8 cellular contexts compared by ENCODE assay signal in the genomic region with DNA sequence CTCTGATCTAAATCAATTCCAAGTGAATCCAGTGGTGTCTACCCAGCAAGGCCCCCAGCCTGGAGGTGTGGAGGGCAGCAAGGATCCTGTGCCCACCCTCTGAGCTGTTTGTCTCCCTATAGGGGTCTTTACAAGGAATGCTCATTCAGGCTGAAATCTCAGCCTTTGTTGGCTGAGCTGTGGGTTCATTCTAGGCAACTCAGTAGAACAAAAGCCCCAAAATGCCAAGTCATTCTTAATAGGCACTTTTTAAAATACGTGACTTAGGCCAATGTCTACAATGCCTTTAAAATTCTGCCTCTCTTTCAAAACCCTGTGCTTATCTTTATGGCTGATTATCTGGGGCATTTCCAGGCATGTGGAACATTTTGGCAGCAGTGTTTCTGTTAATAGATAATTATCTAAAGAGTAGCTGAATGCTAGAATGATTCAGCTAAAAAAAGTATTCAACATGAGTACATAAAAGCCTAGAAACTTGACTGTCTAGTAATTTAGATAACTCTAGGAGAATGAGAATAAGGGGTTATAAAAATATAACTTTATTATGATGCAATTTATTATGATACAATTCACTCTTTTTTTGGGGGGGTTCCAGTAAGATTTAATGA. TPM values are rescaled to one million over a fixed set of nuclear protein-coding genes. Genes with fewer than 3 reads are reported as not detected.
DNase-seq lines count a peak whose midpoint lies in the region; ATAC-seq, FAIRE-seq and TF ChIP-seq lines count a peak whose summit lies in the region.
"Had no signal": no experiment of that assay in that cellular context is flagged by ENCODE, and none has a peak within 500 bp of the region (broad histone marks: within the 10 kb centered on the region; RNA-seq: fewer than 3 reads in every experiment).

No MANE protein-coding gene starts in this region.

- no peak overlapping the region for H4K91ac ChIP-seq in H9 (ENCODE audit: insufficient read length, low read depth, low read length)

- no peak for TF ChIP-seq POLR2A in K562 (conservative IDR thresholded peaks at IDR 0.05)

- H3K4me1 ChIP-seq in H9 (ENCODE audit: insufficient read depth, low read length) = no peaks in the 10 kb centered on the region
- H3K4me1 ChIP-seq in K562 (replicated peaks in 1 of 2; ENCODE audit: control insufficient read depth in 2 of 2, insufficient read depth in 2 of 2, low read length in 2 of 2) = peaks cover 0 to 10% of the 10 kb centered on the region in 2 experiments; a peak in 3 of 5 replicates
- H3K4me1 ChIP-seq: spleen had no signal

- CTCF ChIA-PET in K562 (lab: Yijun Ruan, JAX; ENCODE audit: low intra/inter-chr PET ratio) = no interaction called here

- H3K4me1 Mint-ChIP-seq in H9 = peaks cover 14 to 20% of the 10 kb centered on the region in 2 experiments
- H3K4me1 Mint-ChIP-seq in neural crest cell = peaks cover 16% of the 10 kb centered on the region

- H3K9me3 ChIP-seq in H9 (ENCODE audit: control insufficient read depth, low read depth, low read length) = no peaks in the 10 kb centered on the region
- no peaks in the 10 kb centered on the region for H3K9me3 ChIP-seq in K562 (replicated peaks; ENCODE audit: control insufficient read depth, insufficient read depth, low read depth, low read length)

- no peaks in the 10 kb centered on the region for H3K9me1 ChIP-seq in K562 (ENCODE audit: control insufficient read depth, insufficient read depth, low read length)

- no peak overlapping the region for H3K4me3 Mint-ChIP-seq in H9
- no peak overlapping the region for H3K4me3 Mint-ChIP-seq in neural crest cell

- H3K27ac ChIP-seq in H9 (ENCODE audit: insufficient read length, low read depth, low read length) (no peak overlapping the region), K562 (ENCODE audit: extremely low read depth, low read depth, low read length) (peak overlapping the region; percentile 59; the same call in 2 of the 3 replicates)
- H3K27ac ChIP-seq: spleen had no signal

- peak; percentile 69 for FAIRE-seq in K562 (lab: Jason Lieb, UNC)

- no peak overlapping the region for H2AFZ ChIP-seq in H9 (ENCODE audit: low read length)
- H2AFZ ChIP-seq in K562 (ENCODE audit: low read depth, low read length) = no peak overlapping the region

- no peak overlapping the region for H3K56ac ChIP-seq in H9 (ENCODE audit: insufficient read length, low read depth, low read length)

- H4K8ac ChIP-seq in H9 (replicated peaks; ENCODE audit: insufficient read length, low read depth, low read length) = no peak overlapping the region

- H2BK12ac ChIP-seq in H9 (ENCODE audit: insufficient read length, low read depth, low read length) = no peak overlapping the region

- TF ChIP-seq CTCF in H9 (conservative IDR thresholded peaks at IDR 0.05) (no peak), K562 (IDR thresholded peaks at IDR 0.05 in 2 of 3, conservative IDR thresholded peaks at IDR 0.05 in 1 of 3; ENCODE audit: insufficient read depth in 2 of 3, low read depth in 1 of 3, low read length in 3 of 3) (no peak), neural crest cell (conservative IDR thresholded peaks at IDR 0.05) (no peak)

- TF ChIP-seq EP300 in K562 (IDR thresholded peaks at IDR 0.05; ENCODE audit: low read length) = peak; percentile 87

- peak overlapping the region in 2 of 3 experiments; percentile 88 to 92; a peak in 4 of 7 replicates for H3K27ac Mint-ChIP-seq in H9
- H3K27ac Mint-ChIP-seq in neural crest cell (ENCODE audit: unreplicated experiment) = peak overlapping the region; percentile 94

- H3K36me3 Mint-ChIP-seq in H9 (ENCODE audit: insufficient read depth in 1 of 3, low read depth in 3 of 3) (peaks cover 0 to 10% (median 1%) of the 10 kb centered on the region in 3 experiments; a peak in 3 of 7 replicates), neural crest cell (ENCODE audit: low read depth) (peaks cover 6% of the 10 kb centered on the region)

- DNase-seq in H9 = no peak
- peak in 2 of 4 experiments; percentile 6 to 19 for DNase-seq in K562 (ENCODE audit: extremely low read depth in 1 of 4, low spot score in 3 of 4)
- no peak for DNase-seq in neural crest cell (ENCODE audit: low read depth, low spot score)
- no peak for DNase-seq in stimulated activated naive CD8-positive, alpha-beta T cell treated with anti-CD3 and anti-CD28 coated beads, Interleukin-15, Interleukin-2, amounts not matched to agents 100 U/mL and 50 U/mL, for 24 hours
- DNase-seq: NCI-H446, spleen had no signal

- no peak overlapping the region for H3K18ac ChIP-seq in H9 (ENCODE audit: insufficient read length, low read depth, low read length)

- no peak for ATAC-seq in K562
- ATAC-seq in stimulated activated naive CD8-positive, alpha-beta T cell treated with anti-CD3 and anti-CD28 coated beads, Interleukin-15, Interleukin-2, amounts not matched to agents 100 U/mL and 50 U/mL, for 24 hours = no peak
- ATAC-seq in GM18870 (IDR thresholded peaks at IDR 0.05; ENCODE audit: unreplicated experiment) = no peak
- no peak for ATAC-seq in GM18517 (IDR thresholded peaks at IDR 0.05; ENCODE audit: unreplicated experiment)

- TF ChIP-seq RAD21 in K562 (CRISPR knock-in tag; conservative IDR thresholded peaks at IDR 0.05 in 1 of 2, IDR thresholded peaks at IDR 0.05 in 1 of 2) = no peak

- H3K9me3 Mint-ChIP-seq in H9 = peaks cover 4 to 11% of the 10 kb centered on the region in 2 experiments; a peak in 3 of 5 replicates
- H3K9me3 Mint-ChIP-seq in neural crest cell = peaks cover 21% of the 10 kb centered on the region

- intact Hi-C loops in K562 (cut with micrococcal nuclease) = no loop called here

- H4K20me1 ChIP-seq in H9 (ENCODE audit: control insufficient read depth, insufficient read depth, insufficient read length) (no peaks in the 10 kb centered on the region), K562 (replicated peaks; ENCODE audit: control insufficient read depth, insufficient read depth, low read length) (no peaks in the 10 kb centered on the region)

- H3K9ac ChIP-seq in H9 (ENCODE audit: extremely low read depth, insufficient read length, low read length) = no peak overlapping the region
- no peak overlapping the region for H3K9ac ChIP-seq in K562 (ENCODE audit: insufficient read depth in 1 of 2, low read depth in 2 of 2, low read length in 2 of 2)

- H3K79me2 ChIP-seq in H9 (ENCODE audit: insufficient read depth, low read length) (no peaks in the 10 kb centered on the region), K562 (ENCODE audit: control insufficient read depth, insufficient read depth, low read length) (no peaks in the 10 kb centered on the region)

- no peak overlapping the region for H4K5ac ChIP-seq in H9 (ENCODE audit: insufficient read length, low read depth, low read length)

- POLR2A ChIA-PET in K562 (lab: Yijun Ruan, JAX) = no interaction called here

- 0 out of 2 replicates have a peak overlapping the region, but pooled peaks have one; percentile 31 for H2BK15ac ChIP-seq in H9 (ENCODE audit: low read depth, low read length)

- no peaks in the 10 kb centered on the region for H3K23me2 ChIP-seq in H9 (ENCODE audit: insufficient read length, low read depth, low read length, poor library complexity, severe bottlenecking)

- no CpG with 5 or more reads among the region's 1 CpG for WGBS in H9 (ENCODE audit: extremely low coverage, insufficient read length, low lambda C conversion rate)
- 0% methylated on average over 1 of the region's 1 CpG for WGBS in K562 (ENCODE audit: insufficient coverage, low coverage, missing lambda C conversion rate)

- no peak overlapping the region for H3K23ac ChIP-seq in H9 (ENCODE audit: insufficient read length, low read depth, low read length)

- H2BK120ac ChIP-seq in H9 (ENCODE audit: low read depth, low read length, poor library complexity, severe bottlenecking) = no peak overlapping the region

- no peaks in the 10 kb centered on the region for H3K27me3 ChIP-seq in H9 (ENCODE audit: insufficient read depth, low read length)
- no peaks in the 10 kb centered on the region for H3K27me3 ChIP-seq in K562 (ENCODE audit: control insufficient read depth in 2 of 2, insufficient read depth in 2 of 2, low read length in 2 of 2)
- H3K27me3 ChIP-seq: spleen had no signal

- no peak overlapping the region for H3K4ac ChIP-seq in H9 (ENCODE audit: low read depth, low read length)

- H3K4me2 ChIP-seq in H9 (ENCODE audit: insufficient read depth, insufficient read length, low read length) (no peak overlapping the region), K562 (ENCODE audit: insufficient read depth, low read length) (no peak overlapping the region; the same call in 1 of the 2 replicates)

- H3K27me3 Mint-ChIP-seq in H9 (ENCODE audit: low read depth) (no peaks in the 10 kb centered on the region), neural crest cell (ENCODE audit: low read depth) (no peaks in the 10 kb centered on the region)

- no TSS peak for BruUV-seq in K562 (replicated peaks; lab: Mats Ljungman, UMichigan)

- no peaks in the 10 kb centered on the region for H3K79me1 ChIP-seq in H9 (ENCODE audit: insufficient read depth, low read depth, low read length, poor library complexity, severe bottlenecking)

- in situ Hi-C loops in K562 (cut with MboI) = no loop called here

- H2BK20ac ChIP-seq in H9 (ENCODE audit: low read depth, low read length, poor library complexity, severe bottlenecking) = no peak overlapping the region

- H3K36me3 ChIP-seq in K562 (ENCODE audit: control insufficient read depth, insufficient read depth, low read length) = no peaks in the 10 kb centered on the region
- H3K36me3 ChIP-seq: spleen had no signal

- H2AK5ac ChIP-seq in H9 (ENCODE audit: insufficient read length, low read length) = no peak overlapping the region

- no peak overlapping the region for H2BK5ac ChIP-seq in H9 (ENCODE audit: insufficient read length, low read length)

- no peak overlapping the region; the same call in 1 of the 2 replicates for H3K14ac ChIP-seq in H9 (ENCODE audit: insufficient read depth, low read length)

- H3K4me3 ChIP-seq in K562 = no peak overlapping the region
- H3K4me3 ChIP-seq: spleen had no signal

- H3T11ph ChIP-seq in H9 (ENCODE audit: low read length) = no peak overlapping the region

RNA-seq across cellular contexts. Expression of gene UGT1A6, which starts 7.4 kb away (rescaled TPM):
- total RNA-seq in H9 (2021) (not detected in 2 replicates), K562 (2014; rRNA removed) (not detected in 2 replicates), K562 (2014; rRNA removed; fragmentation: Illumina TruSeq; extraction: Trizol) (not detected in 2 replicates), K562 (2015; rRNA removed; fragmentation: Illumina TruSeq; extraction: Trizol) (not detected in 2 replicates), K562 (2021) (0.09 TPM in 1 of 2 replicates, not detected in the other), neural crest cell (not detected in 2 replicates)
- not detected in 2 replicates for total RNA-seq in K562 (2011; cell fraction: chromatin; rRNA removed; ENCODE audit: low replicate concordance)
- total RNA-seq in K562 (2011; cell fraction: nucleolus; rRNA removed) = not detected in 2 replicates
- not detected in 2 replicates for total RNA-seq in K562 (2011; cell fraction: nucleoplasm; rRNA removed)
- polyA plus RNA-seq in K562 (2011; rRNA removed) (not detected in 2 replicates), K562 (2014; fragmentation: Illumina TruSeq; extraction: Trizol) (not detected in 2 replicates), K562 (2014; fragmentation: Nextera tagmentation; extraction: Ambion mirVana) (not detected), K562 (2014; rRNA removed) (not detected in 2 replicates)
- polyA plus RNA-seq in K562 (2011; cell fraction: cytosol; rRNA removed) = not detected in 2 replicates
- not detected in 2 replicates for polyA plus RNA-seq in K562 (2011; cell fraction: nucleus; rRNA removed)
- not detected in 2 replicates for polyA plus RNA-seq in K562 (2012)
- not detected in 2 replicates for polyA minus RNA-seq in K562 (2011; rRNA and poly(A)+ RNA removed)
- polyA minus RNA-seq in K562 (2011; cell fraction: cytosol; rRNA and poly(A)+ RNA removed) = not detected in 2 replicates
- polyA minus RNA-seq in K562 (2011; cell fraction: nucleus; rRNA and poly(A)+ RNA removed) = not detected in 2 replicates
- total RNA-seq: spleen had no signal
- polyA plus RNA-seq: spleen had no signal

RNA-seq across cellular contexts. Expression of gene UGT1A5, which starts 12.6 kb away (rescaled TPM):
- total RNA-seq in H9 (2021) (not detected in 2 replicates), K562 (2014; rRNA removed) (not detected in 2 replicates), K562 (2014; rRNA removed; fragmentation: Illumina TruSeq; extraction: Trizol) (not detected in 2 replicates), K562 (2015; rRNA removed; fragmentation: Illumina TruSeq; extraction: Trizol) (not detected in 2 replicates), K562 (2021) (not detected in 2 replicates), neural crest cell (not detected in 2 replicates)
- not detected in 2 replicates for total RNA-seq in K562 (2011; cell fraction: chromatin; rRNA removed; ENCODE audit: low replicate concordance)
- total RNA-seq in K562 (2011; cell fraction: nucleolus; rRNA removed) = not detected in 2 replicates
- total RNA-seq in K562 (2011; cell fraction: nucleoplasm; rRNA removed) = not detected in 2 replicates
- polyA plus RNA-seq in K562 (2011; rRNA removed) (not detected in 2 replicates), K562 (2014; fragmentation: Illumina TruSeq; extraction: Trizol) (not detected in 2 replicates), K562 (2014; fragmentation: Nextera tagmentation; extraction: Ambion mirVana) (not detected), K562 (2014; rRNA removed) (not detected in 2 replicates)
- not detected in 2 replicates for polyA plus RNA-seq in K562 (2011; cell fraction: cytosol; rRNA removed)
- polyA plus RNA-seq in K562 (2011; cell fraction: nucleus; rRNA removed) = not detected in 2 replicates
- not detected in 2 replicates for polyA plus RNA-seq in K562 (2012)
- not detected in 2 replicates for polyA minus RNA-seq in K562 (2011; rRNA and poly(A)+ RNA removed)
- not detected in 2 replicates for polyA minus RNA-seq in K562 (2011; cell fraction: cytosol; rRNA and poly(A)+ RNA removed)
- polyA minus RNA-seq in K562 (2011; cell fraction: nucleus; rRNA and poly(A)+ RNA removed) = not detected in 2 replicates
- total RNA-seq: spleen had no signal
- polyA plus RNA-seq: spleen had no signal

RNA-seq across cellular contexts. Expression of gene UGT1A4, which starts 18.4 kb away (rescaled TPM):
- total RNA-seq in H9 (2021) = not detected in 2 replicates
- total RNA-seq in K562 (2011; cell fraction: chromatin; rRNA removed; ENCODE audit: low replicate concordance) = not detected in 2 replicates
- total RNA-seq in K562 (2011; cell fraction: nucleolus; rRNA removed) = not detected in 2 replicates
- not detected in 2 replicates for total RNA-seq in K562 (2011; cell fraction: nucleoplasm; rRNA removed)
- not detected in 2 replicates for total RNA-seq in K562 (2014; rRNA removed)
- total RNA-seq in K562 (2014; rRNA removed; fragmentation: Illumina TruSeq; extraction: Trizol) = not detected in 2 replicates
- not detected in 2 replicates for total RNA-seq in K562 (2015; rRNA removed; fragmentation: Illumina TruSeq; extraction: Trizol)
- not detected in 2 replicates for total RNA-seq in K562 (2021)
- polyA plus RNA-seq in K562 (2011; rRNA removed) = not detected in 2 replicates
- polyA plus RNA-seq in K562 (2011; cell fraction: cytosol; rRNA removed) = not detected in 2 replicates
- polyA plus RNA-seq in K562 (2011; cell fraction: nucleus; rRNA removed) = not detected in 2 replicates
- polyA plus RNA-seq in K562 (2012) = not detected in 2 replicates
- polyA plus RNA-seq in K562 (2014; fragmentation: Illumina TruSeq; extraction: Trizol) = not detected in 2 replicates
- not detected for polyA plus RNA-seq in K562 (2014; fragmentation: Nextera tagmentation; extraction: Ambion mirVana)
- not detected in 2 replicates for polyA plus RNA-seq in K562 (2014; rRNA removed)
- polyA minus RNA-seq in K562 (2011; rRNA and poly(A)+ RNA removed) = not detected in 2 replicates
- not detected in 2 replicates for polyA minus RNA-seq in K562 (2011; cell fraction: cytosol; rRNA and poly(A)+ RNA removed)
- not detected in 2 replicates for polyA minus RNA-seq in K562 (2011; cell fraction: nucleus; rRNA and poly(A)+ RNA removed)
- total RNA-seq in neural crest cell = not detected in 2 replicates
- total RNA-seq: spleen had no signal
- polyA plus RNA-seq: spleen had no signal

RNA-seq across cellular contexts. Expression of gene UGT1A7, which starts 18.4 kb away (rescaled TPM):
- total RNA-seq in H9 (2021) = not detected in 2 replicates
- not detected in 2 replicates for total RNA-seq in K562 (2011; cell fraction: chromatin; rRNA removed; ENCODE audit: low replicate concordance)
- total RNA-seq in K562 (2011; cell fraction: nucleolus; rRNA removed) = not detected in 2 replicates
- total RNA-seq in K562 (2011; cell fraction: nucleoplasm; rRNA removed) = not detected in 2 replicates
- not detected in 2 replicates for total RNA-seq in K562 (2014; rRNA removed)
- not detected in 2 replicates for total RNA-seq in K562 (2014; rRNA removed; fragmentation: Illumina TruSeq; extraction: Trizol)
- total RNA-seq in K562 (2015; rRNA removed; fragmentation: Illumina TruSeq; extraction: Trizol) = not detected in 2 replicates
- not detected in 2 replicates for total RNA-seq in K562 (2021)
- not detected in 2 replicates for polyA plus RNA-seq in K562 (2011; rRNA removed)
- polyA plus RNA-seq in K562 (2011; cell fraction: cytosol; rRNA removed) = not detected in 2 replicates
- polyA plus RNA-seq in K562 (2011; cell fraction: nucleus; rRNA removed) = not detected in 2 replicates
- polyA plus RNA-seq in K562 (2012) = not detected in 2 replicates
- polyA plus RNA-seq in K562 (2014; fragmentation: Illumina TruSeq; extraction: Trizol) = not detected in 2 replicates
- not detected for polyA plus RNA-seq in K562 (2014; fragmentation: Nextera tagmentation; extraction: Ambion mirVana)
- polyA plus RNA-seq in K562 (2014; rRNA removed) = not detected in 2 replicates
- polyA minus RNA-seq in K562 (2011; rRNA and poly(A)+ RNA removed) = not detected in 2 replicates
- polyA minus RNA-seq in K562 (2011; cell fraction: cytosol; rRNA and poly(A)+ RNA removed) = not detected in 2 replicates
- not detected in 2 replicates for polyA minus RNA-seq in K562 (2011; cell fraction: nucleus; rRNA and poly(A)+ RNA removed)
- total RNA-seq in neural crest cell = not detected in 2 replicates
- total RNA-seq: spleen had no signal

RNA-seq across cellular contexts. Expression of gene UGT1A9, which starts 28.4 kb away (rescaled TPM):
- total RNA-seq in H9 (2021) (not detected in 2 replicates), K562 (2014; rRNA removed) (0.09 TPM in 1 of 2 replicates, not detected in the other), K562 (2014; rRNA removed; fragmentation: Illumina TruSeq; extraction: Trizol) (not detected in 2 replicates), K562 (2015; rRNA removed; fragmentation: Illumina TruSeq; extraction: Trizol) (not detected in 2 replicates), K562 (2021) (not detected in 2 replicates), neural crest cell (not detected in 2 replicates)
- not detected in 2 replicates for total RNA-seq in K562 (2011; cell fraction: chromatin; rRNA removed; ENCODE audit: low replicate concordance)
- total RNA-seq in K562 (2011; cell fraction: nucleolus; rRNA removed) = not detected in 2 replicates
- not detected in 2 replicates for total RNA-seq in K562 (2011; cell fraction: nucleoplasm; rRNA removed)
- polyA plus RNA-seq in K562 (2011; rRNA removed) (not detected in 2 replicates), K562 (2014; fragmentation: Illumina TruSeq; extraction: Trizol) (not detected in 2 replicates), K562 (2014; fragmentation: Nextera tagmentation; extraction: Ambion mirVana) (not detected), K562 (2014; rRNA removed) (not detected in 2 replicates)
- polyA plus RNA-seq in K562 (2011; cell fraction: cytosol; rRNA removed) = not detected in 2 replicates
- not detected in 2 replicates for polyA plus RNA-seq in K562 (2011; cell fraction: nucleus; rRNA removed)
- 0.04 TPM in 1 of 2 replicates, not detected in the other for polyA plus RNA-seq in K562 (2012)
- not detected in 2 replicates for polyA minus RNA-seq in K562 (2011; rRNA and poly(A)+ RNA removed)
- not detected in 2 replicates for polyA minus RNA-seq in K562 (2011; cell fraction: cytosol; rRNA and poly(A)+ RNA removed)
- not detected in 2 replicates for polyA minus RNA-seq in K562 (2011; cell fraction: nucleus; rRNA and poly(A)+ RNA removed)
- total RNA-seq: spleen had no signal
- polyA plus RNA-seq: spleen had no signal
